In the genomic region with DNA sequence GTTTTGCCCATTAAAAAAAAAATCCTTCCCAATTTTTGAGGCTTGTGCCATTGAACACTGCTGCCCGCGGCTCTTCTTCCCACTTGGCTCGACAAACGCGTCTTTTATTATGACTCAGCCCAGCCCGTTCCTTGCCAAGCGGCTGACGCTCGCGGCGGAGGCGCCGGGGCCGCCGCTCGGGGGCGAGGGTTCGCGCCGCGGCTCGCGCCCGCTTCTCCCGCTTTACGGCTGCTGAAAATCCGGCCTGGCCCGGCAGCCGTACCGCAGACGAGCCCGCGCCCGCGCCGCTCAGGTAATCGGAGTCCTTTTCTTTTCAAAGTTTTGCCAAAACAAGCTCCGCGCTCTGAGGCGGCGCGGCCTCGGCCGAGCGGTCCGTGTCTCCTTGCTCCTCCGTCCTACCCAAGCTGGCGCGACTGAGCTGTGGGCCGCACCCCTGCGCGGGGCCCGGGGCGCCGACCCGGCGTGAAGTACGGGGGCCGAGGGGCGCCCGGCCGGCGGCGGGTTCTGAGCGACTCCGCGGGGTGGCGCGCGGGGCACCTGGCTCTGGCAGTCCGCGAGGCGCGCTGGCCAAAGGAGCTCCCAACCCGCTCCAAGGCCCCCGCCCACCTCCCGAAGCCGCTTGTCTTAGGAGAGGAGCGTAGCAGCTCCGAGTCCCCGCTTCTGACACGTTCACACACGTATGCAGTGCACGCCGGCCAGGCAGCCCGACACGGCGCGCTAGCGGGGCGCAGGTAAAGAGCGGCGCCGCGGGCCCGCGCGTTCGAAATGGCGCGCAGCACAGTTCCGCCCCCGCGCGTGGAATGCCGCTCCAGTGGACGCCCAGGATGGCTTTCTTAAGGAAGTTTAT, we compare ENCODE assay signal across 8 cellular contexts.
DNase-seq lines count a peak whose midpoint lies in the region; ATAC-seq, FAIRE-seq and TF ChIP-seq lines count a peak whose summit lies in the region.

No MANE protein-coding gene starts in this region.

- peak overlapping the region; percentile 94 for H3K27ac Mint-ChIP-seq in chondrocyte (ENCODE audit: unreplicated experiment)

- H3K4me1 Mint-ChIP-seq in chondrocyte (ENCODE audit: low read depth) = peaks cover 24% of the 10 kb centered on the region

- H3K4me3 Mint-ChIP-seq in chondrocyte (ENCODE audit: unreplicated experiment) = peak overlapping the region; percentile 84

- no peaks in the 10 kb centered on the region for H3K36me3 Mint-ChIP-seq in chondrocyte (ENCODE audit: low read depth)

- DNase-seq in activated CD4-positive, alpha-beta T cell treated with anti-CD3 and anti-CD28 coated beads for 1 hour = peak; percentile 17
- DNase-seq in activated CD4-positive, alpha-beta T cell treated with anti-CD3 and anti-CD28 coated beads, Interleukin-2, amount 50 U/mL, for 4 hours = no peak
- DNase-seq in NCI-H187 (lab: John Stamatoyannopoulos, UW) (peak; percentile 76 to 78), UCSD-AML1 (lab: John Stamatoyannopoulos, UW; ENCODE audit: unreplicated experiment) (peak; percentile 72), chondrocyte (ENCODE audit: low spot score) (peak; percentile 96), kidney (peak; percentile 95)
- peak; percentile 27 to 45 for DNase-seq in stimulated activated CD4-positive, alpha-beta T cell treated with anti-CD3 and anti-CD28 coated beads, Interleukin-12 subunit alpha, Interleukin-12 subunit beta, amount 100 ng/mL, for 24 hours (ENCODE audit: low read depth in 2 of 2)

- H3K36me3 ChIP-seq in kidney (ENCODE audit: control insufficient read depth in 1 of 2, insufficient read depth in 2 of 2, low read length in 2 of 2) = no peaks in the 10 kb centered on the region

- no peaks in the 10 kb centered on the region for H3K9me3 ChIP-seq in kidney (ENCODE audit: control insufficient read depth in 1 of 2, low read length in 2 of 2)

- peak; percentile 59 for TF ChIP-seq CTCF in chondrocyte (IDR thresholded peaks at IDR 0.05)
- peak; percentile 11 for TF ChIP-seq CTCF in kidney (IDR thresholded peaks at IDR 0.05; ENCODE audit: borderline replicate concordance, extremely low read depth, insufficient read depth)

- peak overlapping the region; percentile 77 to 81 for H3K9ac ChIP-seq in kidney (ENCODE audit: low read length in 2 of 2)

- ATAC-seq in HG02973 (IDR thresholded peaks at IDR 0.05; ENCODE audit: unreplicated experiment) = peak; percentile 68

- intact Hi-C loops in kidney (cut with DNase I) = no loop called here

- H3K27me3 Mint-ChIP-seq in chondrocyte (ENCODE audit: low read depth) = peaks cover 2% of the 10 kb centered on the region

- H3K9me3 Mint-ChIP-seq in chondrocyte (ENCODE audit: low read depth) = no peaks in the 10 kb centered on the region

- FAIRE-seq in kidney (lab: Jason Lieb, UNC) = no peak

- peak overlapping the region; percentile 57 to 87 for H3K4me3 ChIP-seq in kidney (ENCODE audit: low read length in 2 of 2)

- H3K27ac ChIP-seq in kidney (ENCODE audit: low read depth in 2 of 2, low read length in 2 of 2) = peak overlapping the region; percentile 93 to 97

- peaks cover 0 to 2% of the 10 kb centered on the region in 2 donors for H3K4me1 ChIP-seq in kidney (ENCODE audit: control insufficient read depth in 1 of 2, insufficient read depth in 1 of 2, low read depth in 1 of 2, low read length in 2 of 2)

Comparison
In these comparisons a context has a peak if more than half of its experiments do, and no peak if none do; other contexts are left out.
1. DNase-seq: peak in activated CD4-positive, alpha-beta T cell treated with anti-CD3 and anti-CD28 coated beads for 1 hour (single experiment), NCI-H187 (2 of 2), UCSD-AML1 (single experiment), chondrocyte (single experiment), kidney (single experiment) and stimulated activated CD4-positive, alpha-beta T cell treated with anti-CD3 and anti-CD28 coated beads, Interleukin-12 subunit alpha, Interleukin-12 subunit beta, amount 100 ng/mL, for 24 hours (2 of 2); none in activated CD4-positive, alpha-beta T cell treated with anti-CD3 and anti-CD28 coated beads, Interleukin-2, amount 50 U/mL, for 4 hours (0 of 2).